21 cellular contexts compared by ENCODE assay signal in the genomic region with DNA sequence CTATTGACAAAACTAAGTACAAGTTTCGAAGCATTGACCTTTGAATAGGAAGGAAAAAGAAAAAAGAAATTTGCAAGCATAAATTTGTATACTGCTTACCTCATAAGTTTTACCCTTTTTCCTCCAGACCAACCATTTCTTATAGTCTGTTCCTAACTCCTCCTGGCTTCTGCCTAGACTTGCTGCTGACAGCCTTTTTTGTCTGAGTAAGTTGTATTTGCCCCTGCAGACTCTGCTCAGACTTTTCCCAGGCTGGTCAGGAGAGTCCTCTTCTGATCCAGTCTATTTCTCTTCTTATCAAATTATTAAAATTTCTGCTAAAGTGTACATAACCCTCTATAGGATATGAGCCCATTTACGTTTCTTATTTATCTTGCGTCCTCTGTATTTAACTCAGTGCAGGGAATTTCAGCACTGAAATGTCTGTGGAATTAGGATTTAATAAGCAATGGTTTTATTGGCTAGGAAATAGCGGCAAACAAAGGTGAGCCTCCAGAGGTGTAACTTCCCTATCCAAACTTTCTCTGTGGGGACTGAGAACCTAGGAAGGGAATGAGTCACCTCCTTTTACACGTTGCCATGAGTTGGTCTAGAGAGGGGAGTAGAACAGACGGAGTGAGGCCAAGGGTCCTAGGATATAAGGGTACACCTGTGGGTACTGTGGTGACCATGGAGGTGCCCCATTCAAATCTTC.
A peak's percentile ranks its signal among the peaks of the same experiment; 100 is the strongest.
DNase-seq lines count a peak whose midpoint lies in the region; ATAC-seq, FAIRE-seq and TF ChIP-seq lines count a peak whose summit lies in the region.
"Had no signal": no experiment of that assay in that cellular context is flagged by ENCODE, and none has a peak within 500 bp of the region (broad histone marks: within the 10 kb centered on the region; RNA-seq: fewer than 3 reads in every experiment).

No MANE protein-coding gene starts in this region.

- H3K4me1 ChIP-seq in pancreas: peaks cover 13 to 47% (median 18%) of the 10 kb centered on the region in 3 donors

- H3K27me3 ChIP-seq in pancreas: no peaks in the 10 kb centered on the region
- H3K27me3 ChIP-seq: thyroid gland had no signal

- no peaks in the 10 kb centered on the region for H3K36me3 ChIP-seq in pancreas
- H3K36me3 ChIP-seq: thyroid gland had no signal

- DNase-seq in GM12865 (ENCODE audit: low read depth) (no peak), epithelial cell of prostate (ENCODE audit: low read depth, low spot score) (no peak), pancreas (no peak), globus pallidus (ENCODE audit: low spot score) (no peak), frontal cortex (ENCODE audit: low spot score in 2 of 2) (no peak), NCI-H187 treated with DMSO at 0.1 percent for 48 hours (lab: John Stamatoyannopoulos, UW) (no peak)
- DNase-seq in stimulated activated CD8-positive, alpha-beta memory T cell treated with anti-CD3 and anti-CD28 coated beads, Interleukin-4, amount 100 ng/mL, for 48 hours: no peak
- DNase-seq: activated gamma-delta T cell; caudate nucleus; CD4-positive, alpha-beta T cell; DMS53; effector memory CD8-positive, alpha-beta T cell; GM23248; kidney glomerular epithelial cell; mesendoderm; NCI-H1092 treated with DMSO at 0.1 percent for 48 hours; NCI-H2107; NCI-H524 treated with DMSO at 0.1 percent for 48 hours; thyroid gland had no signal

- intact Hi-C loops in pancreas (cut with DNase I): loop anchor here in 1 of 3 donors (10.0 kb wide), 1 partner anchor 205 kb away; a partner anchor contains a TSS

- FAIRE-seq in pancreas (lab: Jason Lieb, UNC) (no peak), frontal cortex (lab: Jason Lieb, UNC) (no peak)

- 66 to 80% methylated on average over 6 of the region's 6 CpGs for WGBS in pancreas, 2 donors

- ATAC-seq in pancreas: no peak
- ATAC-seq: effector memory CD8-positive, alpha-beta T cell; stimulated activated effector memory CD8-positive, alpha-beta T cell treated with anti-CD3 and anti-CD28 coated beads, Interleukin-12 subunit alpha, Interleukin-12 subunit beta, amount 100 ng/mL, for 72 hours had no signal

- H3K4me3 ChIP-seq in GM12865 (ENCODE audit: low read depth, low read length) (peak overlapping the region; percentile 60), pancreas (no peak overlapping the region)
- H3K4me3 ChIP-seq: GM23248, thyroid gland had no signal

- H3K9me3 ChIP-seq in pancreas: no peaks in the 10 kb centered on the region
- H3K9me3 ChIP-seq: thyroid gland had no signal

- no peak for TF ChIP-seq CTCF in GM12865 (IDR thresholded peaks at IDR 0.05; ENCODE audit: insufficient read depth, low read depth, low read length, missing control alignments)
- TF ChIP-seq CTCF in VCaP (conservative IDR thresholded peaks at IDR 0.05): no peak
- no peak for TF ChIP-seq CTCF in pancreas (IDR thresholded peaks at IDR 0.05)

- H3K27ac ChIP-seq in VCaP (peak overlapping the region; percentile 45), epithelial cell of prostate (peak overlapping the region; percentile 67), pancreas (peak overlapping the region in 3 of 4 donors; percentile 6 to 75 (median 73))
- H3K27ac ChIP-seq: GM23248, thyroid gland had no signal
